In the genomic region with DNA sequence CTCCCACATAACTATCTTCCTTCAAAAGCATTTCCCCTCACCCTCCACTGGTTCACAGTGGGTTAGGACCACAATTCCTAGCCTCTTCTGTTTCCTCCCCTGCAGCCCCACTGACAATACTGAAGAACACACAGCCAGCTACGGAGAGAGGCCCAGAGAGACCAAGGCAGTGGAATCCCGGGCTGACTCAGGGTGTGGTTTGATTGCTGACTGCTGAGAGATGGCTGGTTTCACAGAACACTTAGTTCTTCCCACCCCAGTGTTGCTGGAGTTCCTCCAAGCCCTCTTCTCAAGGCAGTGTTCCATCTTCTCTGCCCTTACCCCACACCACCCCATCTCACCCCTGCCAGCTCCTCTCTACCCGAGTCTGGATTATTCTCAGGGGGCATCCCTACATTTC, we compare ENCODE assay signal across 8 cellular contexts. TPM values are rescaled to one million over a fixed set of nuclear protein-coding genes. Genes with fewer than 3 reads are reported as not detected.
A peak's percentile ranks its signal among the peaks of the same experiment; 100 is the strongest.
DNase-seq lines count a peak whose midpoint lies in the region; ATAC-seq, FAIRE-seq and TF ChIP-seq lines count a peak whose summit lies in the region.
"Had no signal": no experiment of that assay in that cellular context is flagged by ENCODE, and none has a peak within 500 bp of the region (broad histone marks: within the 10 kb centered on the region; RNA-seq: fewer than 3 reads in every experiment).

No MANE protein-coding gene starts in this region.

- TF ChIP-seq POLR2A in GM12878 (IDR thresholded peaks at IDR 0.05; ENCODE audit: low read depth, low read length) (no peak), suprapubic skin (IDR thresholded peaks at IDR 0.05) (peak in 1 of 2 donors; percentile 18)

- no peak for TF ChIP-seq EP300 in GM12878 (IDR thresholded peaks at IDR 0.05; ENCODE audit: borderline replicate concordance in 1 of 2, control insufficient read depth in 1 of 2, low read depth in 2 of 2, low read length in 2 of 2)
- TF ChIP-seq EP300 in suprapubic skin (IDR thresholded peaks at IDR 0.05) = no peak

- intact Hi-C loops in GM12878 (cut with micrococcal nuclease; ENCODE audit: unreplicated experiment) = no loop called here

- H3K9me3 ChIP-seq in GM12878 (replicated peaks; ENCODE audit: control insufficient read depth, insufficient read depth, low read length) (no peaks in the 10 kb centered on the region), suprapubic skin (no peaks in the 10 kb centered on the region)

- DNase-seq in HUDEP-2 (lab: John Stamatoyannopoulos, UW; ENCODE audit: unreplicated experiment in 76 of 76) (peak in 41 of 76 experiments; percentile 3 to 54 (median 29)), GM12878 (ENCODE audit: low read depth, low spot score) (no peak), kidney tubule cell (ENCODE audit: low spot score) (peak; percentile 27), suprapubic skin (ENCODE audit: low spot score in 2 of 2) (peak; percentile 88 to 89), cerebellum (ENCODE audit: low spot score) (no peak)
- DNase-seq in activated naive CD4-positive, alpha-beta T cell treated with anti-CD3 and anti-CD28 coated beads, Interleukin-2, amount 10 ng/mL, durations not matched to agents 7 days and 5 days = no peak
- no peak for DNase-seq in stimulated activated naive B cell treated with anti-CD40 and anti-IgM and Interleukin-4, amounts not matched to agents 10 μg/mL and 1 μg/mL and 100 μg/mL, for 72 hours

- H3K27ac ChIP-seq in GM12878 (ENCODE audit: control insufficient read depth, insufficient read depth) = no peak overlapping the region
- H3K27ac ChIP-seq in suprapubic skin = peak overlapping the region; percentile 88

- no peaks in the 10 kb centered on the region for H4K20me1 ChIP-seq in GM12878 (ENCODE audit: control insufficient read depth, insufficient read depth)

- in situ Hi-C loops in GM12878 (cut with MboI) = no loop called here

- POLR2A ChIA-PET in GM12878 (lab: Charles Lee) = no interaction called here

- TF ChIP-seq RAD21 in GM12878 (IDR thresholded peaks at IDR 0.05; ENCODE audit: insufficient read depth, low read depth, low read length) = no peak

- H3K4me3 ChIP-seq in GM12878 (no peak overlapping the region), suprapubic skin (no peak overlapping the region)

- no peaks in the 10 kb centered on the region for H3K9me3 Mint-ChIP-seq in activated naive CD4-positive, alpha-beta T cell treated with anti-CD3 and anti-CD28 coated beads, Interleukin-2, amount 10 ng/mL, durations not matched to agents 7 days and 5 days
- H3K9me3 Mint-ChIP-seq in stimulated activated naive B cell treated with anti-CD40 and anti-IgM and Interleukin-4, amounts not matched to agents 10 μg/mL and 1 μg/mL and 100 μg/mL, for 72 hours = no peaks in the 10 kb centered on the region
- H3K9me3 Mint-ChIP-seq: WTC11 had no signal

- peaks cover 10% of the 10 kb centered on the region for H3K4me1 ChIP-seq in GM12878 (ENCODE audit: control insufficient read depth, insufficient read depth, low read length)
- peaks cover 59% of the 10 kb centered on the region for H3K4me1 ChIP-seq in suprapubic skin

- ATAC-seq in GM12878 = no peak; the same call in 2 of the 3 replicates
- no peak for ATAC-seq in stimulated activated naive B cell treated with anti-CD40 and anti-IgM and Interleukin-4, amounts not matched to agents 10 μg/mL and 1 μg/mL and 100 μg/mL, for 72 hours (replicated peaks)

- TF ChIP-seq CTCF in GM12878 (IDR thresholded peaks at IDR 0.05 in 2 of 3, conservative IDR thresholded peaks at IDR 0.05 in 1 of 3; ENCODE audit: control insufficient read depth in 2 of 3, extremely low read depth in 1 of 3, insufficient read depth in 1 of 3, low read depth in 3 of 3, low read length in 3 of 3) (no peak), suprapubic skin (IDR thresholded peaks at IDR 0.05) (no peak)

- H3K27me3 ChIP-seq in GM12878 (replicated peaks in 1 of 2; ENCODE audit: control insufficient read depth in 2 of 2, insufficient read depth in 2 of 2, low read length in 1 of 2) (no peaks in the 10 kb centered on the region), suprapubic skin (no peaks in the 10 kb centered on the region)

- no peak overlapping the region for H3K4me2 ChIP-seq in GM12878 (ENCODE audit: control insufficient read depth, insufficient read depth)

- CTCF ChIA-PET in GM12878 (lab: Yijun Ruan, JAX) = interaction anchor here (1.5 to 2.6 kb wide), 3 partner anchors 10 to 48 kb away, joined by 3 to 6 read pairs (median 6); no protein-coding TSS in a partner anchor
- CTCF ChIA-PET in activated naive CD4-positive, alpha-beta T cell treated with anti-CD3 and anti-CD28 coated beads, Interleukin-2, amount 10 ng/mL, durations not matched to agents 7 days and 5 days (lab: Charles Lee) = no interaction called here

- SMC1A ChIA-PET in GM12878 (lab: Charles Lee; ENCODE audit: uncharacterized antibody, unreplicated experiment) = interaction anchor here (1.8 kb wide), 1 partner anchor 29 kb away, joined by 5 read pairs; no protein-coding TSS in a partner anchor

- no peak overlapping the region for H3K9ac ChIP-seq in GM12878 (ENCODE audit: control insufficient read depth, insufficient read depth, low read length)

- H3K27ac Mint-ChIP-seq in activated naive CD4-positive, alpha-beta T cell treated with anti-CD3 and anti-CD28 coated beads, Interleukin-2, amount 10 ng/mL, durations not matched to agents 7 days and 5 days = no peak overlapping the region
- no peak overlapping the region for H3K27ac Mint-ChIP-seq in stimulated activated naive B cell treated with anti-CD40 and anti-IgM and Interleukin-4, amounts not matched to agents 10 μg/mL and 1 μg/mL and 100 μg/mL, for 72 hours
- H3K27ac Mint-ChIP-seq: WTC11 had no signal

- no TSS peak for BruUV-seq in GM12878 (replicated peaks; lab: Mats Ljungman, UMichigan)

- H3K79me2 ChIP-seq in GM12878 (ENCODE audit: control insufficient read depth, insufficient read depth, low read length) = no peaks in the 10 kb centered on the region

- H3K27me3 Mint-ChIP-seq in activated naive CD4-positive, alpha-beta T cell treated with anti-CD3 and anti-CD28 coated beads, Interleukin-2, amount 10 ng/mL, durations not matched to agents 7 days and 5 days = no peaks in the 10 kb centered on the region
- no peaks in the 10 kb centered on the region for H3K27me3 Mint-ChIP-seq in stimulated activated naive B cell treated with anti-CD40 and anti-IgM and Interleukin-4, amounts not matched to agents 10 μg/mL and 1 μg/mL and 100 μg/mL, for 72 hours

- H3K4me3 Mint-ChIP-seq in activated naive CD4-positive, alpha-beta T cell treated with anti-CD3 and anti-CD28 coated beads, Interleukin-2, amount 10 ng/mL, durations not matched to agents 7 days and 5 days = no peak overlapping the region
- H3K4me3 Mint-ChIP-seq in stimulated activated naive B cell treated with anti-CD40 and anti-IgM and Interleukin-4, amounts not matched to agents 10 μg/mL and 1 μg/mL and 100 μg/mL, for 72 hours = no peak overlapping the region
- H3K4me3 Mint-ChIP-seq: WTC11 had no signal

- 100% methylated on average over 3 of the region's 3 CpGs for WGBS in GM12878 (ENCODE audit: insufficient coverage, insufficient replicate concordance, low lambda C conversion rate, missing lambda C conversion rate)
- 33% methylated on average over 3 of the region's 3 CpGs for WGBS in suprapubic skin

- no peaks in the 10 kb centered on the region for H3K36me3 Mint-ChIP-seq in activated naive CD4-positive, alpha-beta T cell treated with anti-CD3 and anti-CD28 coated beads, Interleukin-2, amount 10 ng/mL, durations not matched to agents 7 days and 5 days
- peaks cover 35 to 61% of the 10 kb centered on the region in 2 donors for H3K36me3 Mint-ChIP-seq in stimulated activated naive B cell treated with anti-CD40 and anti-IgM and Interleukin-4, amounts not matched to agents 10 μg/mL and 1 μg/mL and 100 μg/mL, for 72 hours
- H3K36me3 Mint-ChIP-seq: WTC11 had no signal

- RAD21 ChIA-PET in GM12878 (lab: Charles Lee; ENCODE audit: unreplicated experiment) = interaction anchor here (1.0 kb wide), 1 partner anchor 32 kb away, joined by 3 read pairs; no protein-coding TSS in a partner anchor

- no peak overlapping the region for H2AFZ ChIP-seq in GM12878 (ENCODE audit: control insufficient read depth, low read depth, low read length)

- peaks cover 0 to 3% of the 10 kb centered on the region in 2 experiments; a peak in 2 of 4 replicates for H3K36me3 ChIP-seq in GM12878 (ENCODE audit: control insufficient read depth in 2 of 2, insufficient read depth in 2 of 2, low read length in 1 of 2)
- H3K36me3 ChIP-seq in suprapubic skin = no peaks in the 10 kb centered on the region

- no peaks in the 10 kb centered on the region for H3K4me1 Mint-ChIP-seq in activated naive CD4-positive, alpha-beta T cell treated with anti-CD3 and anti-CD28 coated beads, Interleukin-2, amount 10 ng/mL, durations not matched to agents 7 days and 5 days
- peaks cover 9 to 14% of the 10 kb centered on the region in 2 donors for H3K4me1 Mint-ChIP-seq in stimulated activated naive B cell treated with anti-CD40 and anti-IgM and Interleukin-4, amounts not matched to agents 10 μg/mL and 1 μg/mL and 100 μg/mL, for 72 hours

- peak; percentile 56 for FAIRE-seq in GM12878 (lab: Jason Lieb, UNC)

TF ChIP-seq in GM12878, 131 proteins besides CTCF, POLR2A, EP300 and RAD21 (continues in another document):
- TF ChIP-seq SUPT20H (IDR thresholded peaks at IDR 0.05; ENCODE audit: borderline replicate concordance, control insufficient read depth, low read depth, low read length) = no peak

RNA-seq across cellular contexts. Expression of gene ZFP36L2, which starts 43.3 kb away (rescaled TPM):
- total RNA-seq in GM12878 (2013; cell fraction: nucleolus; rRNA removed) = 8.2 and 9.1 TPM in 2 replicates
- total RNA-seq in GM12878 (2014; rRNA removed) = 3.9 and 4.9 TPM in 2 replicates
- total RNA-seq in GM12878 (2014; rRNA removed; fragmentation: Illumina TruSeq; extraction: Trizol) = 4.0 and 4.3 TPM in 2 replicates
- 58.0 and 64.9 TPM in 2 replicates for total RNA-seq in GM12878 (2021)
- polyA plus RNA-seq in GM12878 (2011; ENCODE audit: low read depth) = 14.3 TPM
- 12.8 and 16.0 TPM in 2 replicates for polyA plus RNA-seq in GM12878 (2011; rRNA removed)
- polyA plus RNA-seq in GM12878 (2011; cell fraction: cytosol; rRNA removed) = 7.2 TPM in 2 replicates
- polyA plus RNA-seq in GM12878 (2011; cell fraction: nucleus; rRNA removed) = 16.1 and 27.5 TPM in 2 replicates
- 30.3 and 31.6 TPM in 2 replicates for polyA plus RNA-seq in GM12878 (2012)
- polyA plus RNA-seq in GM12878 (2014; fragmentation: Illumina TruSeq; extraction: Trizol) = 17.4 and 22.0 TPM in 2 replicates
- polyA plus RNA-seq in GM12878 (2014; fragmentation: Nextera tagmentation; extraction: Ambion mirVana) = 10 to 100 TPM; 25.5 to 43.3 TPM
- polyA plus RNA-seq in GM12878 (2014; rRNA removed) = 21.7 and 28.8 TPM in 2 replicates
- 10 to 100 TPM in 1 of 2 experiments, 1 to 10 TPM in 1; 8.8 to 54.6 TPM for polyA plus RNA-seq in GM12878 (2016; fragmentation: Nextera tagmentation; extraction: Ambion mirVana)
- polyA minus RNA-seq in GM12878 (2011; rRNA and poly(A)+ RNA removed) = 4.1 and 5.2 TPM in 2 replicates
- polyA minus RNA-seq in GM12878 (2011; cell fraction: cytosol; rRNA and poly(A)+ RNA removed) = 21.9 and 27.0 TPM in 2 replicates
- 9.4 and 21.8 TPM in 2 replicates for polyA minus RNA-seq in GM12878 (2011; cell fraction: nucleus; rRNA and poly(A)+ RNA removed)
- 100 to 1,000 TPM; 198 to 238 (median 223) TPM for total RNA-seq in suprapubic skin
- total RNA-seq in cerebellum = 6.6 TPM

Comparison
In these comparisons a context has a peak if more than half of its experiments do, and no peak if none do; other contexts are left out.
1. DNase-seq: peak in HUDEP-2 (41 of 76), kidney tubule cell (single experiment) and suprapubic skin (2 of 2); none in GM12878 (single experiment), activated naive CD4-positive, alpha-beta T cell treated with anti-CD3 and anti-CD28 coated beads, Interleukin-2, amount 10 ng/mL, durations not matched to agents 7 days and 5 days (single experiment), stimulated activated naive B cell treated with anti-CD40 and anti-IgM and Interleukin-4, amounts not matched to agents 10 μg/mL and 1 μg/mL and 100 μg/mL, for 72 hours (single experiment) and cerebellum (single experiment).